14 cellular contexts compared by ENCODE assay signal in genomic region chr9:130266236-130267098, GRCh38. TPM values are rescaled to one million over a fixed set of nuclear protein-coding genes. Genes with fewer than 3 reads are reported as not detected.
DNase-seq lines count a peak whose midpoint lies in the region; ATAC-seq and TF ChIP-seq lines count a peak whose summit lies in the region.
"Had no signal": no experiment of that assay in that cellular context is flagged by ENCODE, and none has a peak within 500 bp of the region (broad histone marks: within the 10 kb centered on the region; RNA-seq: fewer than 3 reads in every experiment).

No MANE protein-coding gene starts in this region.

- no peaks in the 10 kb centered on the region for H3K36me3 Mint-ChIP-seq in osteocyte (ENCODE audit: unreplicated experiment)

- H3K4me1 ChIP-seq in cardiac muscle cell (ENCODE audit: low read depth) (peaks cover 4% of the 10 kb centered on the region), hepatocyte (ENCODE audit: insufficient read depth) (peaks cover 14% of the 10 kb centered on the region), adrenal gland (replicated peaks in 1 of 2) (peaks cover 8 to 13% of the 10 kb centered on the region in 2 donors)

- no peaks in the 10 kb centered on the region for H3K9me3 ChIP-seq in cardiac muscle cell (ENCODE audit: low read depth)
- no peaks in the 10 kb centered on the region for H3K9me3 ChIP-seq in hepatocyte (ENCODE audit: low read depth)
- H3K9me3 ChIP-seq in adrenal gland (replicated peaks in 1 of 3): no peaks in the 10 kb centered on the region
- H3K9me3 ChIP-seq: MG63 had no signal

- H3K36me3 ChIP-seq in cardiac muscle cell (no peaks in the 10 kb centered on the region), hepatocyte (replicated peaks; ENCODE audit: insufficient read depth, low read depth) (no peaks in the 10 kb centered on the region), adrenal gland (replicated peaks in 1 of 2) (no peaks in the 10 kb centered on the region)
- H3K36me3 ChIP-seq: MG63 had no signal

- WGBS in hepatocyte (ENCODE audit: low lambda C conversion rate, missing lambda C conversion rate): 38% methylated on average over 31 of the region's 41 CpGs
- 28 to 33% (median 31%) methylated on average over 29 to 41 of the region's 41 CpGs for WGBS in adrenal gland, 4 donors

- H3K9me2 ChIP-seq in hepatocyte (replicated peaks; ENCODE audit: insufficient read depth): no peaks in the 10 kb centered on the region

- H4K20me1 ChIP-seq in hepatocyte (ENCODE audit: insufficient read depth, poor library complexity, severe bottlenecking): no peaks in the 10 kb centered on the region

- H3K4me3 ChIP-seq in cardiac muscle cell (peak overlapping the region; percentile 31), hepatocyte (no peak overlapping the region), adrenal gland (no peak overlapping the region)
- H3K4me3 ChIP-seq: MG63 had no signal

- H3K79me2 ChIP-seq in hepatocyte: no peaks in the 10 kb centered on the region

- no peak overlapping the region for H2AFZ ChIP-seq in hepatocyte

- DNase-seq in cardiac muscle cell (ENCODE audit: low read depth in 1 of 2, low spot score in 1 of 2) (no peak), left cardiac atrium (no peak), hepatocyte (ENCODE audit: low spot score) (no peak), osteocyte (ENCODE audit: extremely low spot score, unreplicated experiment) (no peak), putamen (ENCODE audit: low spot score) (no peak), NAMALWA (ENCODE audit: low spot score) (no peak), adrenal gland (no peak)
- DNase-seq: activated CD4-positive, alpha-beta T cell treated with anti-CD3 and anti-CD28 coated beads, Interleukin-2, amount 10 ng/mL, durations not matched to agents 7 days and 5 days; activated naive CD4-positive, alpha-beta T cell treated with anti-CD3 and anti-CD28 coated beads, Interleukin-2, amount 50 U/mL, for 16 hours; effector CD4-positive, alpha-beta T cell; GDM1; NCI-H774 had no signal

- TF ChIP-seq POLR2A in adrenal gland (IDR thresholded peaks at IDR 0.05): no peak

- ATAC-seq in left cardiac atrium: no peak
- ATAC-seq in GM18498 (IDR thresholded peaks at IDR 0.05; ENCODE audit: unreplicated experiment): no peak

- TF ChIP-seq CTCF in cardiac muscle cell (IDR thresholded peaks at IDR 0.05; ENCODE audit: low read depth, low read length): no peak
- TF ChIP-seq CTCF in hepatocyte (IDR thresholded peaks at IDR 0.05; ENCODE audit: poor library complexity): no peak
- TF ChIP-seq CTCF in osteocyte (IDR thresholded peaks at IDR 0.05): no peak
- no peak for TF ChIP-seq CTCF in adrenal gland (IDR thresholded peaks at IDR 0.05)

- peaks cover 5% of the 10 kb centered on the region for H3K4me1 Mint-ChIP-seq in osteocyte (ENCODE audit: unreplicated experiment)

- H3K27me3 ChIP-seq in cardiac muscle cell (peaks cover 70% of the 10 kb centered on the region), hepatocyte (peaks cover 75% of the 10 kb centered on the region), adrenal gland (peaks cover 38% of the 10 kb centered on the region)

- H3K4me3 Mint-ChIP-seq in osteocyte (ENCODE audit: unreplicated experiment): peak overlapping the region; percentile 56
- H3K4me3 Mint-ChIP-seq: activated CD4-positive, alpha-beta T cell treated with anti-CD3 and anti-CD28 coated beads, Interleukin-2, amount 10 ng/mL, durations not matched to agents 7 days and 5 days had no signal

- H3K27ac ChIP-seq in cardiac muscle cell (no peak overlapping the region), hepatocyte (no peak overlapping the region), adrenal gland (no peak overlapping the region)

- no peak overlapping the region for H3K27ac Mint-ChIP-seq in osteocyte (ENCODE audit: unreplicated experiment)
- H3K27ac Mint-ChIP-seq: activated CD4-positive, alpha-beta T cell treated with anti-CD3 and anti-CD28 coated beads, Interleukin-2, amount 10 ng/mL, durations not matched to agents 7 days and 5 days had no signal

- intact Hi-C loops in left cardiac atrium (cut with DNase I) (loop anchor here (5.0 kb wide), 1 partner anchor 76 kb away; no protein-coding TSS in a partner anchor), adrenal gland (cut with DNase I) (no loop called here)

- peak overlapping the region; percentile 78 for H3K4me2 ChIP-seq in hepatocyte

- peaks cover 85% of the 10 kb centered on the region for H3K27me3 Mint-ChIP-seq in osteocyte (ENCODE audit: unreplicated experiment)

- H3K9me3 Mint-ChIP-seq in osteocyte (ENCODE audit: unreplicated experiment): no peaks in the 10 kb centered on the region
- H3K9me3 Mint-ChIP-seq: activated CD4-positive, alpha-beta T cell treated with anti-CD3 and anti-CD28 coated beads, Interleukin-2, amount 10 ng/mL, durations not matched to agents 7 days and 5 days had no signal

RNA-seq across cellular contexts. Expression of gene HMCN2, which starts 0.9 kb away (rescaled TPM):
- 0.18 and 0.36 TPM in 2 replicates for total RNA-seq in cardiac muscle cell
- 0.27 and 0.45 TPM in 2 replicates for polyA plus RNA-seq in cardiac muscle cell
- total RNA-seq in left cardiac atrium: 1 to 10 TPM; 4.6 to 6.0 TPM
- 0.20 and 0.50 TPM in 2 replicates for total RNA-seq in hepatocyte
- polyA plus RNA-seq in hepatocyte: 0.54 and 2.7 TPM in 2 replicates
- 0.05 TPM in 2 replicates for total RNA-seq in osteocyte
- total RNA-seq in adrenal gland: under 1 TPM in 7 of 8 donors, not detected in 1; 0.13 to 0.66 (median 0.42) TPM
- polyA plus RNA-seq in adrenal gland: 10 to 100 TPM in 1 of 3 donors, 1 to 10 TPM in 1, under 1 TPM in 1; 0.05 to 25.8 (median 2.8) TPM
- total RNA-seq: activated CD4-positive, alpha-beta T cell treated with anti-CD3 and anti-CD28 coated beads, Interleukin-2, amount 10 ng/mL, durations not matched to agents 7 days and 5 days had no signal

Comparison
In these comparisons a context has a peak if more than half of its experiments do, and no peak if none do; other contexts are left out.
1. intact Hi-C loops: an anchor here in left cardiac atrium (5.0 kb wide); none called in adrenal gland.